In the genomic region with DNA sequence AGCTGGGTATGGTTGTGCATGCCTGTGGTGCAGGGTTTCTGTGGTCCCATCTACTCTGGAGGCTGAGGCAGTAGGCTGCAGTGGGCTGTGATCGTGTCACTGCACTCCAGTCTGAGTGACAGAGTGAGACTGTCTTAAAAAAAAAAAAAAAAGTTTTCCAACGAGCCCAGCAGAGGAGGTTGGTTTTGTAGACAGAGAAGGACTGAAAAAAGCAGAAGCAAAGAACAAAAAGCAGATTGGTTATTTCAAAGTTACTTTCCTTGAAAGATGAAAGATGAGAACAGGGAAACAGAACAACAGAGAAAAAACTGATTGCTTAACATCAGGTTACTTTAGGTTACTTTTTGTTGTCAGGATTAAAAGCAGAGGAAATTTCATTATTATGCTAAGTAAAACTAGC, we compare ENCODE assay signal across 11 cellular contexts.
DNase-seq lines count a peak whose midpoint lies in the region; ATAC-seq and TF ChIP-seq lines count a peak whose summit lies in the region.
"Had no signal": no experiment of that assay in that cellular context is flagged by ENCODE, and none has a peak within 500 bp of the region (broad histone marks: within the 10 kb centered on the region; RNA-seq: fewer than 3 reads in every experiment).

No MANE protein-coding gene starts in this region.

- no peaks in the 10 kb centered on the region for H3K4me1 ChIP-seq in Peyer's patch
- peaks cover 0 to 13% (median 0%) of the 10 kb centered on the region in 3 donors for H3K4me1 ChIP-seq in esophagus squamous epithelium

- CTCF ChIA-PET in activated CD4-positive, alpha-beta T cell treated with anti-CD3 and anti-CD28 coated beads for 36 hours (lab: Charles Lee): interaction anchor here (1.2 kb wide), 1 partner anchor 11 kb away, joined by 3 read pairs; no protein-coding TSS in a partner anchor

- TF ChIP-seq CTCF in Peyer's patch (IDR thresholded peaks at IDR 0.05): no peak
- no peak for TF ChIP-seq CTCF in esophagus squamous epithelium (IDR thresholded peaks at IDR 0.05)
- TF ChIP-seq CTCF in glutamatergic neuron (IDR thresholded peaks at IDR 0.05; ENCODE audit: partially characterized antibody, unreplicated experiment): no peak

- no peaks in the 10 kb centered on the region for H3K27me3 Mint-ChIP-seq in activated CD4-positive, alpha-beta T cell treated with anti-CD3 and anti-CD28 coated beads for 36 hours
- H3K27me3 Mint-ChIP-seq in stimulated activated memory B cell treated with anti-CD40 and anti-IgM and Interleukin-4, amounts not matched to agents 10 μg/mL and 1 μg/mL and 100 μg/mL, for 72 hours: no peaks in the 10 kb centered on the region
- H3K27me3 Mint-ChIP-seq in glutamatergic neuron (ENCODE audit: unreplicated experiment): peaks cover 2% of the 10 kb centered on the region

- H3K9me3 ChIP-seq in Peyer's patch (no peaks in the 10 kb centered on the region), esophagus squamous epithelium (no peaks in the 10 kb centered on the region)

- TF ChIP-seq POLR2A in Peyer's patch (IDR thresholded peaks at IDR 0.05) (no peak), esophagus squamous epithelium (IDR thresholded peaks at IDR 0.05) (no peak)

- no peaks in the 10 kb centered on the region for H3K9me3 Mint-ChIP-seq in activated CD4-positive, alpha-beta T cell treated with anti-CD3 and anti-CD28 coated beads for 36 hours (ENCODE audit: low read depth)
- H3K9me3 Mint-ChIP-seq in stimulated activated memory B cell treated with anti-CD40 and anti-IgM and Interleukin-4, amounts not matched to agents 10 μg/mL and 1 μg/mL and 100 μg/mL, for 72 hours: no peaks in the 10 kb centered on the region
- no peaks in the 10 kb centered on the region for H3K9me3 Mint-ChIP-seq in glutamatergic neuron (ENCODE audit: unreplicated experiment)

- WGBS in esophagus squamous epithelium, 2 donors: 30 to 48% methylated on average over 2 of the region's 2 CpGs

- H3K27ac ChIP-seq in Peyer's patch (peak overlapping the region in 3 of 4 donors; percentile 35 to 61 (median 50)), esophagus squamous epithelium (peak overlapping the region in 3 of 4 donors; percentile 38 to 48 (median 47))
- H3K27ac ChIP-seq: 22Rv1 had no signal

- H3K4me1 Mint-ChIP-seq in activated CD4-positive, alpha-beta T cell treated with anti-CD3 and anti-CD28 coated beads for 36 hours: peaks cover 72% of the 10 kb centered on the region
- peaks cover 14% of the 10 kb centered on the region for H3K4me1 Mint-ChIP-seq in stimulated activated memory B cell treated with anti-CD40 and anti-IgM and Interleukin-4, amounts not matched to agents 10 μg/mL and 1 μg/mL and 100 μg/mL, for 72 hours
- peaks cover 8% of the 10 kb centered on the region for H3K4me1 Mint-ChIP-seq in glutamatergic neuron (ENCODE audit: low read depth, unreplicated experiment)

- no peaks in the 10 kb centered on the region for H3K36me3 ChIP-seq in Peyer's patch
- H3K36me3 ChIP-seq in esophagus squamous epithelium: no peaks in the 10 kb centered on the region

- intact Hi-C loops in activated CD4-positive, alpha-beta T cell treated with anti-CD3 and anti-CD28 coated beads for 36 hours (cut with DNase I, micrococcal nuclease): no loop called here
- intact Hi-C loops in esophagus squamous epithelium (cut with DNase I): no loop called here

- peak; percentile 57 for DNase-seq in activated CD4-positive, alpha-beta T cell treated with anti-CD3 and anti-CD28 coated beads for 36 hours
- DNase-seq in activated CD4-positive, alpha-beta T cell treated with anti-CD3 and anti-CD28 coated beads for 4 hours: no peak
- DNase-seq in Peyer's patch (peak in 1 of 3 donors; percentile 59), esophagus squamous epithelium (lab: John Stamatoyannopoulos, UW) (no peak), glutamatergic neuron (no peak)
- DNase-seq: activated CD4-positive, CD25-positive, alpha-beta regulatory T cell treated with anti-CD3 and anti-CD28 coated beads, Interleukin-2, amount 50 U/mL, for 72 hours; NCI-H526 treated with DMSO at 0.1 percent for 48 hours had no signal

- peak overlapping the region; percentile 70 for H3K27ac Mint-ChIP-seq in activated CD4-positive, alpha-beta T cell treated with anti-CD3 and anti-CD28 coated beads for 36 hours
- H3K27ac Mint-ChIP-seq in stimulated activated memory B cell treated with anti-CD40 and anti-IgM and Interleukin-4, amounts not matched to agents 10 μg/mL and 1 μg/mL and 100 μg/mL, for 72 hours: no peak overlapping the region
- no peak overlapping the region for H3K27ac Mint-ChIP-seq in glutamatergic neuron (ENCODE audit: unreplicated experiment)

- peaks cover 2% of the 10 kb centered on the region for H3K36me3 Mint-ChIP-seq in activated CD4-positive, alpha-beta T cell treated with anti-CD3 and anti-CD28 coated beads for 36 hours (ENCODE audit: low read depth)
- no peaks in the 10 kb centered on the region for H3K36me3 Mint-ChIP-seq in stimulated activated memory B cell treated with anti-CD40 and anti-IgM and Interleukin-4, amounts not matched to agents 10 μg/mL and 1 μg/mL and 100 μg/mL, for 72 hours
- H3K36me3 Mint-ChIP-seq in glutamatergic neuron (ENCODE audit: unreplicated experiment): no peaks in the 10 kb centered on the region

- ATAC-seq in activated CD4-positive, alpha-beta T cell treated with anti-CD3 and anti-CD28 coated beads for 36 hours: peak; percentile 38
- peak; percentile 56 for ATAC-seq in stimulated activated memory B cell treated with anti-CD40 and anti-IgM and Interleukin-4, amounts not matched to agents 10 μg/mL and 1 μg/mL and 100 μg/mL, for 72 hours
- no peak for ATAC-seq in HG03571 (IDR thresholded peaks at IDR 0.05; ENCODE audit: unreplicated experiment)
- ATAC-seq in HG03469 (IDR thresholded peaks at IDR 0.05; ENCODE audit: unreplicated experiment): no peak

- no peak overlapping the region for H3K4me3 Mint-ChIP-seq in activated CD4-positive, alpha-beta T cell treated with anti-CD3 and anti-CD28 coated beads for 36 hours
- no peak overlapping the region for H3K4me3 Mint-ChIP-seq in stimulated activated memory B cell treated with anti-CD40 and anti-IgM and Interleukin-4, amounts not matched to agents 10 μg/mL and 1 μg/mL and 100 μg/mL, for 72 hours
- H3K4me3 Mint-ChIP-seq in glutamatergic neuron (ENCODE audit: unreplicated experiment): no peak overlapping the region

- POLR2A ChIA-PET in activated CD4-positive, alpha-beta T cell treated with anti-CD3 and anti-CD28 coated beads for 36 hours (lab: Charles Lee): interaction anchor here (0.6 to 0.8 kb wide), 2 partner anchors 36 to 128 kb away, joined by 3 read pairs; no protein-coding TSS in a partner anchor

- H3K27me3 ChIP-seq in Peyer's patch: no peaks in the 10 kb centered on the region
- no peaks in the 10 kb centered on the region for H3K27me3 ChIP-seq in esophagus squamous epithelium

- H3K4me3 ChIP-seq in Peyer's patch (no peak overlapping the region), esophagus squamous epithelium (no peak overlapping the region)

Comparison
In these comparisons a context has a peak if more than half of its experiments do, and no peak if none do; other contexts are left out.
1. ATAC-seq: peak in activated CD4-positive, alpha-beta T cell treated with anti-CD3 and anti-CD28 coated beads for 36 hours (single experiment) and stimulated activated memory B cell treated with anti-CD40 and anti-IgM and Interleukin-4, amounts not matched to agents 10 μg/mL and 1 μg/mL and 100 μg/mL, for 72 hours (single experiment); none in HG03571 (single experiment) and HG03469 (single experiment).